Comparison of ENCODE assay signal across 19 cellular contexts in genomic region chr14:92981726-92982125, GRCh38. TPM values are rescaled to one million over a fixed set of nuclear protein-coding genes. Genes with fewer than 3 reads are reported as not detected.
"Had no signal": no experiment of that assay in that cellular context is flagged by ENCODE, and none has a peak within 500 bp of the region (broad histone marks: within the 10 kb centered on the region; RNA-seq: fewer than 3 reads in every experiment).

No MANE protein-coding gene starts in this region.

- H3K27ac ChIP-seq: Peyer's patch had no signal

- H3K27me3 Mint-ChIP-seq: activated B cell treated with CpG ODN at 0.5 μM for 24 hours; activated CD4-positive, alpha-beta memory T cell treated with anti-CD3 and anti-CD28 coated beads for 36 hours; activated CD4-positive, alpha-beta T cell treated with anti-CD3 and anti-CD28 coated beads, Interleukin-2, amount 10 ng/mL, durations not matched to agents 7 days and 5 days; activated naive CD8-positive, alpha-beta T cell; brain had no signal

- DNase-seq: activated B cell treated with CpG ODN at 0.5 μM for 24 hours; activated CD4-positive, alpha-beta memory T cell treated with anti-CD3 and anti-CD28 coated beads for 36 hours; activated CD4-positive, alpha-beta T cell treated with anti-CD3 and anti-CD28 coated beads, Interleukin-2, amount 10 ng/mL, durations not matched to agents 7 days and 5 days; activated CD8-positive, alpha-beta memory T cell treated with anti-CD3 and anti-CD28 coated beads for 24 hours; activated effector memory CD4-positive, alpha-beta T cell treated with anti-CD3 and anti-CD28 coated beads, Interleukin-2, amount 50 U/mL, for 16 hours; activated naive CD4-positive, alpha-beta T cell treated with Interleukin-2 at 50 U/mL for 16 hours; activated T-cell treated with anti-CD3 and anti-CD28 coated beads, Interleukin-2, amount 50 U/mL, for 4 hours; amygdala; Karpas-422; NCI-H2029 treated with DMSO at 0.1 percent for 48 hours; NCI-H510A treated with DMSO at 0.1 percent for 48 hours; NCI-H69; Peyer's patch; SHP77 treated with DMSO at 0.1 percent for 48 hours had no signal

- FAIRE-seq: astrocyte, K562 had no signal

- ATAC-seq: activated T-cell treated with anti-CD3 and anti-CD28 coated beads, Interleukin-2, amount 50 U/mL, for 4 hours; K562 had no signal

- H3K4me3 Mint-ChIP-seq: activated B cell treated with CpG ODN at 0.5 μM for 24 hours; activated CD4-positive, alpha-beta memory T cell treated with anti-CD3 and anti-CD28 coated beads for 36 hours; activated CD4-positive, alpha-beta T cell treated with anti-CD3 and anti-CD28 coated beads, Interleukin-2, amount 10 ng/mL, durations not matched to agents 7 days and 5 days; activated naive CD8-positive, alpha-beta T cell; activated T-cell treated with anti-CD3 and anti-CD28 coated beads, Interleukin-2, amount 50 U/mL, for 4 hours; brain; T-helper 1 cell treated with Interleukin-12 subunit alpha and Interleukin-12 subunit beta and Interleukin-4 antibody, amounts not matched to agents 30 μg/mL and 1 μg/mL, for 36 hours had no signal

- H3K4me3 ChIP-seq: K562, Peyer's patch had no signal

- H3K27ac Mint-ChIP-seq: activated B cell treated with CpG ODN at 0.5 μM for 24 hours; activated CD4-positive, alpha-beta memory T cell treated with anti-CD3 and anti-CD28 coated beads for 36 hours; activated CD4-positive, alpha-beta T cell treated with anti-CD3 and anti-CD28 coated beads, Interleukin-2, amount 10 ng/mL, durations not matched to agents 7 days and 5 days; brain; T-helper 1 cell treated with Interleukin-12 subunit alpha and Interleukin-12 subunit beta and Interleukin-4 antibody, amounts not matched to agents 30 μg/mL and 1 μg/mL, for 36 hours had no signal

- H3K27me3 ChIP-seq: Peyer's patch had no signal

RNA-seq across cellular contexts. Expression of gene CHGA, which starts 58.8 kb away (rescaled TPM):
- total RNA-seq: activated B cell treated with CpG ODN at 0.5 μM for 24 hours; activated CD4-positive, alpha-beta memory T cell treated with anti-CD3 and anti-CD28 coated beads for 36 hours; activated CD4-positive, alpha-beta T cell treated with anti-CD3 and anti-CD28 coated beads, Interleukin-2, amount 10 ng/mL, durations not matched to agents 7 days and 5 days; astrocyte; K562 had no signal
- polyA plus RNA-seq: K562 had no signal
